8 cellular contexts compared by ENCODE assay signal in genomic region chr6:25971187-25971811, GRCh38. TPM values are rescaled to one million over a fixed set of nuclear protein-coding genes. Genes with fewer than 3 reads are reported as not detected.
A peak's percentile ranks its signal among the peaks of the same experiment; 100 is the strongest.
DNase-seq lines count a peak whose midpoint lies in the region; ATAC-seq and TF ChIP-seq lines count a peak whose summit lies in the region.

No MANE protein-coding gene starts in this region.

- H3K4me3 Mint-ChIP-seq in WTC11, result no peak overlapping the region

- no peak overlapping the region for H3K27ac Mint-ChIP-seq in WTC11

- TF ChIP-seq CTCF in A673 (conservative IDR thresholded peaks at IDR 0.05; ENCODE audit: low read depth, low read length) (no peak), brain microvascular endothelial cell (IDR thresholded peaks at IDR 0.05; ENCODE audit: low read depth, low read length, missing control alignments) (no peak), WTC11 (IDR thresholded peaks at IDR 0.05) (no peak)

- no TSS peak for BruUV-seq in A673 (replicated peaks; lab: Mats Ljungman, UMichigan)

- peaks cover 29% of the 10 kb centered on the region for H3K36me3 Mint-ChIP-seq in WTC11

- CTCF ChIA-PET in A673 (lab: Charles Lee) (interaction anchor here (1.1 kb wide), 1 partner anchor 21 kb away, joined by 4 read pairs; no protein-coding TSS in a partner anchor), WTC11 (lab: Charles Lee) (interaction anchor here (1.5 kb wide), 1 partner anchor 21 kb away, joined by 5 read pairs; no protein-coding TSS in a partner anchor)

- H3K4me3 ChIP-seq in A673 (ENCODE audit: low read depth, low read length, poor library complexity, severe bottlenecking) (peak overlapping the region; percentile 7), brain microvascular endothelial cell (ENCODE audit: low read depth, low read length) (no peak overlapping the region)

- H3K27ac ChIP-seq in A673 (ENCODE audit: low read depth, low read length, poor library complexity, severe bottlenecking) (peak overlapping the region; percentile 85), brain microvascular endothelial cell (peak overlapping the region; percentile 65)

- no peaks in the 10 kb centered on the region for H3K9me3 ChIP-seq in A673 (ENCODE audit: low read depth, low read length, poor library complexity, severe bottlenecking)

- no peak for ATAC-seq in GM21381 (IDR thresholded peaks at IDR 0.05; ENCODE audit: unreplicated experiment)
- ATAC-seq in WTC11, result no peak
- no peak for ATAC-seq in HG03378 (IDR thresholded peaks at IDR 0.05; ENCODE audit: unreplicated experiment)

- H3K4me1 Mint-ChIP-seq in WTC11, result peaks cover 13% of the 10 kb centered on the region

- H3K9me3 Mint-ChIP-seq in WTC11, result no peaks in the 10 kb centered on the region

- intact Hi-C loops in A673 (cut with micrococcal nuclease; ENCODE audit: unreplicated experiment), result no loop called here

- in situ Hi-C loops in brain microvascular endothelial cell (cut with HindIII; ENCODE audit: low pct_ligation_motif_present, low sequenced_read_pairs), result no loop called here

- peaks cover 24% of the 10 kb centered on the region for H3K4me1 ChIP-seq in A673 (ENCODE audit: insufficient read depth, low read length, poor library complexity, severe bottlenecking)

- H3K36me3 ChIP-seq in A673 (ENCODE audit: insufficient read depth, low read length, poor library complexity, severe bottlenecking), result peaks cover 88% of the 10 kb centered on the region
- peaks cover 71% of the 10 kb centered on the region for H3K36me3 ChIP-seq in brain microvascular endothelial cell (replicated peaks)

- POLR2A ChIA-PET in A673 (lab: Charles Lee; ENCODE audit: low non-redundant PET), result no interaction called here
- POLR2A ChIA-PET in WTC11 (lab: Charles Lee), result no interaction called here

- DNase-seq in A673 (ENCODE audit: low spot score) (peak; percentile 92), HS-5 (ENCODE audit: low read depth) (peak; percentile 87), brain microvascular endothelial cell (peak; percentile 86), lung microvascular endothelial cell (ENCODE audit: low read depth in 2 of 2) (peak; percentile 61 to 91), WTC11 (ENCODE audit: low spot score) (no peak), NCI-H69 (lab: John Stamatoyannopoulos, UW) (no peak)

- H3K27me3 ChIP-seq in A673 (replicated peaks; ENCODE audit: insufficient read depth, low read depth, low read length, poor library complexity) (no peaks in the 10 kb centered on the region), brain microvascular endothelial cell (replicated peaks) (no peaks in the 10 kb centered on the region)

- peaks cover 26% of the 10 kb centered on the region for H3K27me3 Mint-ChIP-seq in WTC11 (ENCODE audit: low read depth)

TF ChIP-seq in WTC11, 78 proteins besides CTCF, POLR2A, EP300 and RAD21:
- no peak for TF ChIP-seq MLX (CRISPR knock-in tag; IDR thresholded peaks at IDR 0.05)
- TF ChIP-seq MXD4 (CRISPR knock-in tag; IDR thresholded peaks at IDR 0.05; ENCODE audit: borderline replicate concordance), result no peak
- TF ChIP-seq GABPB1 (CRISPR knock-in tag; IDR thresholded peaks at IDR 0.05), result no peak
- no peak for TF ChIP-seq ETV6 (CRISPR knock-in tag; IDR thresholded peaks at IDR 0.05)
- TF ChIP-seq E2F4 (CRISPR knock-in tag; IDR thresholded peaks at IDR 0.05; ENCODE audit: borderline replicate concordance, low read depth), result no peak
- TF ChIP-seq RORB (CRISPR knock-in tag; IDR thresholded peaks at IDR 0.05), result no peak
- no peak for TF ChIP-seq ZNF263 (CRISPR knock-in tag; IDR thresholded peaks at IDR 0.05; ENCODE audit: low read depth)
- no peak for TF ChIP-seq ARID4B (CRISPR knock-in tag; IDR thresholded peaks at IDR 0.05; ENCODE audit: borderline replicate concordance)
- TF ChIP-seq ATF3 (CRISPR knock-in tag; conservative IDR thresholded peaks at IDR 0.05), result no peak
- no peak for TF ChIP-seq RELA (CRISPR knock-in tag; IDR thresholded peaks at IDR 0.05; ENCODE audit: borderline replicate concordance)
- TF ChIP-seq KAT7 (CRISPR knock-in tag; IDR thresholded peaks at IDR 0.05; ENCODE audit: borderline replicate concordance), result no peak

RNA-seq across cellular contexts. Expression of gene TRIM38, which starts 8.7 kb away (rescaled TPM):
- 8.9 and 9.7 TPM in 2 replicates for total RNA-seq in A673 (2021)
- 4.8 and 5.9 TPM in 2 replicates for total RNA-seq in lung microvascular endothelial cell
- total RNA-seq in WTC11 (2021), result 1.0 to 1.6 TPM (median 1.1 TPM) in 3 replicates

RNA-seq across cellular contexts. Expression of gene SLC17A2, which starts 40.8 kb away (rescaled TPM):
- total RNA-seq in A673 (2021), result not detected in 2 replicates
- not detected in 2 replicates for total RNA-seq in lung microvascular endothelial cell
- total RNA-seq in WTC11 (2021), result not detected in 3 replicates

Comparison
In these comparisons a context has a peak if more than half of its experiments do, and no peak if none do; other contexts are left out.
1. DNase-seq: peak in A673 (single experiment), HS-5 (single experiment), brain microvascular endothelial cell (single experiment) and lung microvascular endothelial cell (2 of 2); none in WTC11 (single experiment) and NCI-H69 (single experiment).